In the genomic region with DNA sequence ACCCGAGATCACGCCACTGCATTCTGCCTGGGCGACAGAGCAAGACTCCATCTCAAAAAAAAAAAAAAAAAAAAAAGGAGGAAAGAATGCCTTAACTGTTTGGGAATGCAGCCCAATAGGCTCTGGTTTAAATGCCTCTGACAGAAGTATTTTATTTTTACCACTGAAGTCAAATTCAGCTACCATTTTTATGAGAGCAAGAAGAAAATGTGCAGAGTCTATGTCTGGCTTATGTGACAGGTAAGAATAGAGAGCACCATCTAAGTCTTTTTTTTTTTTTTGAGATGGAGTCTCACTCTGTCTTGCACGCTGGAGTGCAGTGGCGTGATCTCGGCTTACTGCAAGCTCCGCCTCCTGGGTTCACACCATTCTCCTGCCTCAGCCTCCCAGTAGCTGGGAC, we compare ENCODE assay signal across 6 cellular contexts. TPM values are rescaled to one million over a fixed set of nuclear protein-coding genes. Genes with fewer than 3 reads are reported as not detected.
DNase-seq lines count a peak whose midpoint lies in the region; TF ChIP-seq lines count a peak whose summit lies in the region.
"Not testable (repeated sequence)": the region's sequence is repeated elsewhere in the genome, so short reads cannot be mapped to it uniquely, and the experiment has no call there.
"Had no signal": no experiment of that assay in that cellular context is flagged by ENCODE, and none has a peak within 500 bp of the region (broad histone marks: within the 10 kb centered on the region; RNA-seq: fewer than 3 reads in every experiment).

No MANE protein-coding gene starts in this region.

- not testable (repeated sequence) for TF ChIP-seq CTCF in sigmoid colon (IDR thresholded peaks at IDR 0.05); uterus (IDR thresholded peaks at IDR 0.05)

- in situ Hi-C loops in Caki2 (cut with HindIII; ENCODE audit: low pct_unique_long_range_greater_than_20kb, low sequenced_read_pairs): not testable (repeated sequence)

- DNase-seq in Caki2 (ENCODE audit: low read depth) (peak; percentile 5), EH (ENCODE audit: low read depth) (peak; percentile 5), kidney tubule cell (ENCODE audit: low spot score) (peak; percentile 14)
- DNase-seq in sigmoid colon, uterus: not testable (repeated sequence)

- TF ChIP-seq EP300 in sigmoid colon (IDR thresholded peaks at IDR 0.05): not testable (repeated sequence)

- not testable (repeated sequence) for H3K36me3 ChIP-seq in sigmoid colon, uterus

- not testable (repeated sequence) for H3K27me3 ChIP-seq in sigmoid colon, uterus

- peaks cover 0 to 13% (median 3%) of the 10 kb centered on the region in 4 donors for H3K4me1 ChIP-seq in sigmoid colon
- H3K4me1 ChIP-seq in uterus: not testable (repeated sequence)

- H3K27ac ChIP-seq in sigmoid colon (peak overlapping the region in 3 of 4 donors; percentile 35 to 70 (median 52)), uterus (peak overlapping the region; percentile 1 to 62)

- not testable (repeated sequence) for TF ChIP-seq POLR2A in sigmoid colon (IDR thresholded peaks at IDR 0.05); uterus (IDR thresholded peaks at IDR 0.05)

- H3K9me3 ChIP-seq in sigmoid colon, uterus: not testable (repeated sequence)

- H3K4me3 ChIP-seq in sigmoid colon, uterus: not testable (repeated sequence)

- WGBS in sigmoid colon, 2 donors: 96 to 99% methylated on average over 7 of the region's 7 CpGs

- intact Hi-C loops in sigmoid colon (cut with DNase I); uterus (cut with DNase I; ENCODE audit: low total_unique reads): not testable (repeated sequence)

RNA-seq across cellular contexts. Expression of gene ZNF429, which starts 7.2 kb away (rescaled TPM):
- 4.0 and 9.5 TPM in 2 replicates for total RNA-seq in Caki2 (2014; rRNA removed; shearing (Covaris generic); ENCODE audit: low replicate concordance)
- total RNA-seq in sigmoid colon (10 to 100 TPM; 10.9 to 15.7 (median 12.5) TPM), uterus (10 to 100 TPM in 3 of 4 donors, 1 to 10 TPM in 1; 3.3 to 17.0 (median 15.9) TPM)
- 1 to 10 TPM; 6.5 to 8.5 (median 7.8) TPM for polyA plus RNA-seq in sigmoid colon
- polyA plus RNA-seq: A549 had no signal
